In the genomic region with DNA sequence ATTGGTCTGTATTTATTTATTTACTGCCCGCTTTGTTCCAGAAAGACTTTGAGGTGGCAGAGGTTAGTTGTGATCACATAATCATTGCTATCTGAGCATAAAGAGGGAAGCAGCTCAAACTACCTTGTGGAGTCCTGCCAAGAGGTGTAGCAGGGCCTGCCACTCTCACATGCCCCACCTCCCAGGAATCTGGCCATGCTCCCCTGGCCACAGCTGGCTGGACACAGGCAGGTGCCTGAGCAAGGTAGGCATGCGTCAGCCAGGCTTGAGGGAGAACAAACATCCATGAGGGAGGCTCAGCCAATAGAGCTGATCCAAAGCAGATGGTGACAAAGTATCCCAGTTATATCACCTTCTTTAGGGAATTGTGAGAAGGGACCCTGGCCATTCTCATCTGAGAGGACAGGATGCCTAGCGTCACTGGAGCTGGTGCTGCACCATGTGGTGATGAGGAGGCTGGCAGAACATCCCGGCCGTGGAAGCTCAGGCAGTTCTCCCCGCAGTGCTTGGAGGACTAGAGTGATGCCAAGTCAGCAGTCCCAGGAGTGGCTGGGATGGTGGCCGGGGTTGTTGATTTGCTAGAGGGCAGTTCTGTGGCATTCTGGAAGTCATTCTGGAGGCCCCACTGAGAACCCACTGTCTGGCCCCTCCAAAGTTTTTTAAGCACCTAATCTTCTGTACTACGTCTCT, we compare ENCODE assay signal across 24 cellular contexts. TPM values are rescaled to one million over a fixed set of nuclear protein-coding genes. Genes with fewer than 3 reads are reported as not detected.
A peak's percentile ranks its signal among the peaks of the same experiment; 100 is the strongest.
DNase-seq lines count a peak whose midpoint lies in the region; ATAC-seq and TF ChIP-seq lines count a peak whose summit lies in the region.
"Had no signal": no experiment of that assay in that cellular context is flagged by ENCODE, and none has a peak within 500 bp of the region (broad histone marks: within the 10 kb centered on the region; RNA-seq: fewer than 3 reads in every experiment).

No MANE protein-coding gene starts in this region.

- H3K27ac ChIP-seq in aorta (ENCODE audit: low read depth in 1 of 2, low read length in 2 of 2) = no peak overlapping the region
- no peak overlapping the region for H3K27ac ChIP-seq in left ventricle myocardium inferior (replicated peaks)
- H3K27ac ChIP-seq: BLaER1, foreskin keratinocyte, neutrophil, transverse colon, WERI-Rb-1 had no signal

- intact Hi-C loops in aorta (cut with DNase I) = no loop called here
- intact Hi-C loops in left ventricle myocardium inferior (cut with micrococcal nuclease) = no loop called here

- H3K27me3 ChIP-seq in aorta (ENCODE audit: control insufficient read depth in 1 of 2, insufficient read depth in 2 of 2, low read length in 1 of 2) (no peaks in the 10 kb centered on the region), left ventricle myocardium inferior (ENCODE audit: low read depth) (peaks cover 41% of the 10 kb centered on the region)
- H3K27me3 ChIP-seq: BLaER1 had no signal

- H3K4me1 ChIP-seq in aorta (ENCODE audit: control insufficient read depth in 1 of 2, insufficient read depth in 2 of 2, low read length in 2 of 2) (no peaks in the 10 kb centered on the region), left ventricle myocardium inferior (no peaks in the 10 kb centered on the region)
- H3K4me1 ChIP-seq: foreskin keratinocyte, transverse colon had no signal

- TF ChIP-seq CTCF in left ventricle myocardium inferior (IDR thresholded peaks at IDR 0.05; ENCODE audit: borderline replicate concordance) = no peak

- H3K9me3 ChIP-seq in aorta (ENCODE audit: control insufficient read depth, low read length) (no peaks in the 10 kb centered on the region), left ventricle myocardium inferior (replicated peaks) (no peaks in the 10 kb centered on the region)
- H3K9me3 ChIP-seq: BLaER1, neutrophil, SK-N-SH, transverse colon had no signal

- no peak overlapping the region for H3K4me3 ChIP-seq in aorta (ENCODE audit: low read length in 2 of 2)
- no peak overlapping the region for H3K4me3 ChIP-seq in left ventricle myocardium inferior
- H3K4me3 ChIP-seq: BLaER1, transverse colon had no signal

- no peak for ATAC-seq in aorta (ENCODE audit: low FRiP score)
- ATAC-seq: foreskin keratinocyte had no signal

- DNase-seq in NCI-H510A treated with DMSO at 0.1 percent for 48 hours (lab: John Stamatoyannopoulos, UW) (peak; percentile 37), NCI-H510A (lab: John Stamatoyannopoulos, UW) (no peak), NCI-H774 (lab: John Stamatoyannopoulos, UW) (peak; percentile 53), left kidney (ENCODE audit: low read depth, low spot score) (peak; percentile 64), aorta (peak; percentile 29 to 67), RKO (ENCODE audit: low spot score) (no peak), iPS-NIHi7 (ENCODE audit: extremely low spot score) (no peak), left ventricle myocardium inferior (no peak)
- DNase-seq: activated CD4-positive, alpha-beta memory T cell treated with anti-CD3 and anti-CD28 coated beads for 36 hours; activated effector memory CD4-positive, alpha-beta T cell treated with Interleukin-2 at 50 U/mL for 16 hours; activated naive CD8-positive, alpha-beta T cell treated with anti-CD3 and anti-CD28 coated beads, Interleukin-2, amount 10 ng/mL, durations not matched to agents 7 days and 5 days; Calu3; foreskin keratinocyte; HCEC 1CT; KBM-7; NCI-H187 treated with DMSO at 0.1 percent for 48 hours; NCI-H446; SK-N-SH; stimulated activated CD4-positive, alpha-beta T cell treated with anti-CD3 and anti-CD28 coated beads, Interleukin-4, amount 100 ng/mL, for 4 hours; T-helper 2 cell; transverse colon; WERI-Rb-1 had no signal

- H3K36me3 ChIP-seq in aorta (ENCODE audit: control insufficient read depth in 1 of 2, insufficient read depth in 2 of 2, low read length in 1 of 2) (no peaks in the 10 kb centered on the region), left ventricle myocardium inferior (no peaks in the 10 kb centered on the region)
- H3K36me3 ChIP-seq: BLaER1, neutrophil, transverse colon, WERI-Rb-1 had no signal

- 66 to 75% methylated on average over 8 of the region's 8 CpGs for WGBS in aorta, 2 donors

RNA-seq across cellular contexts. Expression of gene POLG, which starts 6.8 kb away (rescaled TPM):
- total RNA-seq in aorta = 10 to 100 TPM; 55.6 to 59.2 TPM
- polyA plus RNA-seq in aorta = 10 to 100 TPM; 18.4 to 61.9 TPM
- 31.1 TPM for total RNA-seq in left ventricle myocardium inferior

Comparison
In these comparisons a context has a peak if more than half of its experiments do, and no peak if none do; other contexts are left out.
1. DNase-seq: peak in NCI-H510A treated with DMSO at 0.1 percent for 48 hours (single experiment), NCI-H774 (single experiment), left kidney (single experiment) and aorta (2 of 2); none in NCI-H510A (single experiment), RKO (single experiment), iPS-NIHi7 (single experiment) and left ventricle myocardium inferior (single experiment).